10 cellular contexts compared by ENCODE assay signal in the genomic region with DNA sequence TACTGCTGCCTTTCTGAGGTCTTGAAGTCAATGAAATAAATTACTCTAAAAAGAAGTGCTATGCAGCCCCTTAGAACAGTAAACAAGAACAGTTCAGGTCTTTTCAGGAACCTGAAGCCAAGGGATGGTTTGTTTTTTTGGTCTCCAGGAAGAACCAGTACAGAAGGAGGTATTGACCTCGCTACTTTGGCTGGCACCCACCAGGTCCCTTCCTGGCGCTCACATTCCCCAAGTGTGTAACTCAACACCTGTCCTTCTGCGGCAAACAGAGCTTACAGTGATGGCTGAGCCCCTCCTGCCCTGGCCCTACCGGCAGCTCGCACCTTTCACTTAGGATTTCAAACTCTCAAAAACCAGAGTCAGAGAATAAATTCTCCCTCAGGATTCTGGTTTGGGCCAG. TPM values are rescaled to one million over a fixed set of nuclear protein-coding genes. Genes with fewer than 3 reads are reported as not detected.
A peak's percentile ranks its signal among the peaks of the same experiment; 100 is the strongest.
DNase-seq lines count a peak whose midpoint lies in the region; ATAC-seq and TF ChIP-seq lines count a peak whose summit lies in the region.
"Had no signal": no experiment of that assay in that cellular context is flagged by ENCODE, and none has a peak within 500 bp of the region (broad histone marks: within the 10 kb centered on the region; RNA-seq: fewer than 3 reads in every experiment).

No MANE protein-coding gene starts in this region.

- H3K27ac ChIP-seq in parathyroid adenoma = peak overlapping the region; percentile 17

- H3K4me1 ChIP-seq in parathyroid adenoma = peaks cover 27% of the 10 kb centered on the region

- peak overlapping the region; percentile 39 for H2AFZ ChIP-seq in parathyroid adenoma

- no peak for TF ChIP-seq CTCF in parathyroid adenoma (IDR thresholded peaks at IDR 0.05)
- TF ChIP-seq CTCF in GM13976 (IDR thresholded peaks at IDR 0.05; ENCODE audit: borderline replicate concordance, control extremely low read depth, extremely low read depth, insufficient read depth, missing control alignments) = no peak
- TF ChIP-seq CTCF in CD14-positive monocyte (IDR thresholded peaks at IDR 0.05) = no peak

- no peak overlapping the region for H3K4me2 ChIP-seq in parathyroid adenoma (ENCODE audit: low read length)

- peaks cover 54% of the 10 kb centered on the region for H3K4me1 Mint-ChIP-seq in CD14-positive monocyte

- peak overlapping the region in 1 of 7 donors; percentile 14 for H3K27ac Mint-ChIP-seq in CD14-positive monocyte

- in situ Hi-C loops in GM13976 (cut with MboI; ENCODE audit: low sequenced_read_pairs, unreplicated experiment) = no loop called here

- H3K4me3 ChIP-seq in parathyroid adenoma (ENCODE audit: low read depth, low read length) = no peak overlapping the region

- H3K36me3 ChIP-seq in parathyroid adenoma (ENCODE audit: control insufficient read depth, insufficient read depth, low read length) = no peaks in the 10 kb centered on the region

- H3K27me3 Mint-ChIP-seq in CD14-positive monocyte (ENCODE audit: low read depth in 3 of 3) = peaks cover 91 to 97% (median 95%) of the 10 kb centered on the region in 3 donors

- no peaks in the 10 kb centered on the region for H3K9me3 ChIP-seq in parathyroid adenoma (ENCODE audit: control insufficient read depth, low read length)

- H3K27me3 ChIP-seq in parathyroid adenoma (ENCODE audit: control insufficient read depth, insufficient read depth, low read length) = no peaks in the 10 kb centered on the region

- peak overlapping the region in 1 of 2 donors; percentile 79 for H3K4me3 Mint-ChIP-seq in CD14-positive monocyte

- peaks cover 17% of the 10 kb centered on the region for H3K79me2 ChIP-seq in parathyroid adenoma

- DNase-seq in DMS79 (lab: John Stamatoyannopoulos, UW) = peak; percentile 22
- DNase-seq in NCI-H2171 treated with DMSO at 0.1 percent for 48 hours (lab: John Stamatoyannopoulos, UW) = peak; percentile 73
- DNase-seq in cerebellar cortex (ENCODE audit: low spot score) = peak; percentile 31
- no peak for DNase-seq in GM13976 (ENCODE audit: low spot score)
- DNase-seq in CD14-positive monocyte (ENCODE audit: low spot score) = no peak
- no peak for DNase-seq in posterior vena cava (ENCODE audit: low spot score)
- DNase-seq: effector CD8-positive, alpha-beta T cell; NCI-H1694 treated with DMSO at 0.1 percent for 48 hours had no signal

- H3K36me3 Mint-ChIP-seq in CD14-positive monocyte = peaks cover 6 to 36% of the 10 kb centered on the region in 2 donors

- intact Hi-C loops in CD14-positive monocyte (cut with micrococcal nuclease) (no loop called here), posterior vena cava (cut with DNase I) (loop anchor here in 1 of 2 donors (10.0 kb wide), 1 partner anchor 48 kb away; a partner anchor contains a TSS)

- peaks cover 0 to 16% (median 4%) of the 10 kb centered on the region in 7 donors for H3K9me3 Mint-ChIP-seq in CD14-positive monocyte

- no peak for ATAC-seq in HG03097 (IDR thresholded peaks at IDR 0.05; ENCODE audit: low FRiP score, unreplicated experiment)

- no peak overlapping the region for H3K9ac ChIP-seq in parathyroid adenoma

RNA-seq across cellular contexts. Expression of a gene that starts 51.9 kb away (rescaled TPM):
- polyA plus RNA-seq in CD14-positive monocyte = under 1 TPM in 1 of 2 donors, not detected in 1; 0.01 TPM
- 10 to 100 TPM; 59.5 to 76.9 TPM for total RNA-seq in posterior vena cava

Comparison
In these comparisons a context has a peak if more than half of its experiments do, and no peak if none do; other contexts are left out.
1. DNase-seq: peak in DMS79 (single experiment), NCI-H2171 treated with DMSO at 0.1 percent for 48 hours (single experiment) and cerebellar cortex (single experiment); none in GM13976 (single experiment), CD14-positive monocyte (single experiment) and posterior vena cava (single experiment).